8 cellular contexts compared by ENCODE assay signal in genomic region chr6:153001767-153002612, GRCh38. TPM values are rescaled to one million over a fixed set of nuclear protein-coding genes. Genes with fewer than 3 reads are reported as not detected.
DNase-seq lines count a peak whose midpoint lies in the region; ATAC-seq lines count a peak whose summit lies in the region.

No MANE protein-coding gene starts in this region.

- H3K36me3 ChIP-seq in KOPT-K1 (ENCODE audit: insufficient read depth, low read length): peaks cover 35% of the 10 kb centered on the region

- peaks cover 31% of the 10 kb centered on the region for H3K36me3 Mint-ChIP-seq in activated naive CD8-positive, alpha-beta T cell treated with anti-CD3 and anti-CD28 coated beads for 36 hours

- peak overlapping the region; percentile 96 for H3K4me3 ChIP-seq in iPS-11a (ENCODE audit: low read depth, low read length)
- peak overlapping the region; percentile 54 to 84 (median 75) for H3K4me3 ChIP-seq in skin epidermis

- no peaks in the 10 kb centered on the region for H3K27me3 Mint-ChIP-seq in activated naive CD8-positive, alpha-beta T cell treated with anti-CD3 and anti-CD28 coated beads for 36 hours

- H3K9me3 Mint-ChIP-seq in activated naive CD8-positive, alpha-beta T cell treated with anti-CD3 and anti-CD28 coated beads for 36 hours: peaks cover 6% of the 10 kb centered on the region

- DNase-seq in NCI-H1417 (lab: John Stamatoyannopoulos, UW) (peak in 2 of 3 experiments; percentile 72 to 85), NCI-H1417 treated with DMSO at 0.1 percent for 48 hours (lab: John Stamatoyannopoulos, UW) (no peak), COR-L47 (lab: John Stamatoyannopoulos, UW) (no peak)
- no peak for DNase-seq in activated naive CD8-positive, alpha-beta T cell treated with anti-CD3 and anti-CD28 coated beads for 36 hours

- peaks cover 33% of the 10 kb centered on the region for H3K4me1 Mint-ChIP-seq in activated naive CD8-positive, alpha-beta T cell treated with anti-CD3 and anti-CD28 coated beads for 36 hours

- peak overlapping the region; percentile 98 for H3K4me3 Mint-ChIP-seq in activated naive CD8-positive, alpha-beta T cell treated with anti-CD3 and anti-CD28 coated beads for 36 hours

- H3K27ac ChIP-seq in KOPT-K1 (ENCODE audit: low read depth, low read length, poor library complexity, severe bottlenecking) (peak overlapping the region; percentile 70), skin epidermis (peak overlapping the region in 20 of 21 experiments; percentile 70 to 92 (median 86))

- peak; percentile 35 for ATAC-seq in GM21723 (IDR thresholded peaks at IDR 0.05; ENCODE audit: unreplicated experiment)

- no peaks in the 10 kb centered on the region for H3K9me3 ChIP-seq in KOPT-K1 (ENCODE audit: insufficient read depth, low read length, poor library complexity, severe bottlenecking)

- H3K27ac Mint-ChIP-seq in activated naive CD8-positive, alpha-beta T cell treated with anti-CD3 and anti-CD28 coated beads for 36 hours: peak overlapping the region; percentile 93

RNA-seq across cellular contexts. Expression of gene MTRF1L, which starts 0.5 kb away (rescaled TPM):
- 10 to 100 TPM; 16.8 to 18.2 TPM for total RNA-seq in activated naive CD8-positive, alpha-beta T cell treated with anti-CD3 and anti-CD28 coated beads for 36 hours

RNA-seq across cellular contexts. Expression of gene FBXO5, which starts 19.1 kb away (rescaled TPM):
- 10 to 100 TPM; 51.4 to 52.6 TPM for total RNA-seq in activated naive CD8-positive, alpha-beta T cell treated with anti-CD3 and anti-CD28 coated beads for 36 hours

Comparison
In these comparisons a context has a peak if more than half of its experiments do, and no peak if none do; other contexts are left out.
1. DNase-seq: peak in NCI-H1417 (2 of 3); none in NCI-H1417 treated with DMSO at 0.1 percent for 48 hours (single experiment), activated naive CD8-positive, alpha-beta T cell treated with anti-CD3 and anti-CD28 coated beads for 36 hours (single experiment) and COR-L47 (single experiment).